ENCODE assay signal across 25 cellular contexts in genomic region chr10:122386514-122386913, GRCh38. TPM values are rescaled to one million over a fixed set of nuclear protein-coding genes. Genes with fewer than 3 reads are reported as not detected.
DNase-seq lines count a peak whose midpoint lies in the region; ATAC-seq, FAIRE-seq and TF ChIP-seq lines count a peak whose summit lies in the region.
"Had no signal": no experiment of that assay in that cellular context is flagged by ENCODE, and none has a peak within 500 bp of the region (broad histone marks: within the 10 kb centered on the region; RNA-seq: fewer than 3 reads in every experiment).

No MANE protein-coding gene starts in this region.

- H2AFZ ChIP-seq in HepG2 (ENCODE audit: low read length), result no peak overlapping the region
- H2AFZ ChIP-seq: GM23248 had no signal

- TF ChIP-seq CTCF in left ventricle myocardium inferior (IDR thresholded peaks at IDR 0.05; ENCODE audit: borderline replicate concordance) (no peak), heart left ventricle (IDR thresholded peaks at IDR 0.05) (no peak), HepG2 (CRISPR knock-in tag; IDR thresholded peaks at IDR 0.05) (no peak)

- TF ChIP-seq EP300 in HepG2 (IDR thresholded peaks at IDR 0.05; ENCODE audit: low read depth in 2 of 2, low read length in 2 of 2) (no peak; a peak in 1 of 4 replicates), HepG2 (CRISPR knock-in tag; IDR thresholded peaks at IDR 0.05; ENCODE audit: borderline replicate concordance) (no peak)

- H3K36me3 ChIP-seq in left ventricle myocardium inferior (no peaks in the 10 kb centered on the region), heart left ventricle (peaks cover 0 to 5% (median 0%) of the 10 kb centered on the region in 9 donors), endocrine pancreas (ENCODE audit: control insufficient read depth, insufficient read depth, low read length) (peaks cover 6% of the 10 kb centered on the region), HepG2 (replicated peaks in 1 of 2; ENCODE audit: control insufficient read depth in 1 of 2, insufficient read depth in 2 of 2, low read length in 2 of 2) (peaks cover 1 to 8% of the 10 kb centered on the region in 2 experiments), small intestine (ENCODE audit: control insufficient read depth in 2 of 2, insufficient read depth in 2 of 2, low read length in 2 of 2) (no peaks in the 10 kb centered on the region), MG63 (no peaks in the 10 kb centered on the region; the same call in 1 of the 2 replicates)
- H3K36me3 ChIP-seq: BE2C had no signal

- peaks cover 9% of the 10 kb centered on the region; the same call in 1 of the 2 replicates for H4K20me1 ChIP-seq in HepG2 (ENCODE audit: insufficient read depth, low read length)

- H3K79me2 ChIP-seq in HepG2 (ENCODE audit: insufficient read depth, low read length), result peaks cover 93% of the 10 kb centered on the region

- H3K4me2 ChIP-seq in HepG2 (ENCODE audit: low read depth, low read length), result peak overlapping the region; percentile 54

- peaks cover 4% of the 10 kb centered on the region for H3K9me3 ChIP-seq in left ventricle myocardium inferior (replicated peaks)
- H3K9me3 ChIP-seq in heart left ventricle, result no peaks in the 10 kb centered on the region
- no peaks in the 10 kb centered on the region for H3K9me3 ChIP-seq in endocrine pancreas (ENCODE audit: control insufficient read depth, low read length)
- H3K9me3 ChIP-seq in HepG2 (ENCODE audit: low read length), result no peaks in the 10 kb centered on the region
- no peaks in the 10 kb centered on the region for H3K9me3 ChIP-seq in small intestine (ENCODE audit: control insufficient read depth, low read depth)
- H3K9me3 ChIP-seq in MG63, result no peaks in the 10 kb centered on the region
- H3K9me3 ChIP-seq: BE2C had no signal

- H3K27me3 ChIP-seq in left ventricle myocardium inferior (ENCODE audit: low read depth), result no peaks in the 10 kb centered on the region
- H3K27me3 ChIP-seq in heart left ventricle, result no peaks in the 10 kb centered on the region
- no peaks in the 10 kb centered on the region for H3K27me3 ChIP-seq in endocrine pancreas (ENCODE audit: control insufficient read depth, insufficient read depth, low read length)
- no peaks in the 10 kb centered on the region for H3K27me3 ChIP-seq in HepG2 (ENCODE audit: control insufficient read depth in 1 of 2, insufficient read depth in 2 of 2, low read length in 2 of 2)
- H3K27me3 ChIP-seq in small intestine (ENCODE audit: control insufficient read depth in 2 of 2, insufficient read depth in 2 of 2, low read length in 2 of 2), result no peaks in the 10 kb centered on the region
- H3K27me3 ChIP-seq in MG63, result no peaks in the 10 kb centered on the region
- H3K27me3 ChIP-seq: BE2C had no signal

- TF ChIP-seq RAD21 in HepG2 (CRISPR knock-in tag; IDR thresholded peaks at IDR 0.05), result no peak

- in situ Hi-C loops in HepG2 (cut with HindIII; ENCODE audit: extremely low pct_ligation_motif_present, low pct_unique_long_range_greater_than_20kb), result no loop called here
- in situ Hi-C loops in G401 (cut with HindIII; ENCODE audit: low sequenced_read_pairs), result no loop called here

- no peak overlapping the region for H3K9ac ChIP-seq in endocrine pancreas (ENCODE audit: control insufficient read depth, insufficient read depth, low read length)
- H3K9ac ChIP-seq in HepG2 (ENCODE audit: insufficient read depth, low read depth, low read length), result no peak overlapping the region
- H3K9ac ChIP-seq: GM23248 had no signal

- DNase-seq in left ventricle myocardium inferior (no peak), heart left ventricle (no peak), HepG2 (ENCODE audit: low spot score) (no peak), small intestine (no peak), MG63 (no peak), G401 (ENCODE audit: low spot score) (no peak)
- DNase-seq: ACHN, BE2C, Calu3, DMS79 treated with DMSO at 0.1 percent for 48 hours, GM23248, H7, Karpas-422, NCI-H1092 treated with DMSO at 0.1 percent for 48 hours, NCI-H1436, NCI-H187, NCI-H2081 treated with DMSO at 0.1 percent for 48 hours, NCI-H2171, NCI-H226, NCI-H510A, NCI-H69 had no signal

- intact Hi-C loops in left ventricle myocardium inferior (cut with micrococcal nuclease) (no loop called here), heart left ventricle (cut with DNase I) (loop anchor here in 1 of 10 donors (5.0 kb wide), 1 partner anchor 36 kb away; no protein-coding TSS in a partner anchor), HepG2 (cut with micrococcal nuclease; ENCODE audit: unreplicated experiment) (no loop called here)

- POLR2A ChIA-PET in HepG2 (lab: Yijun Ruan, JAX), result interaction anchor here (1.1 to 1.6 kb wide), 3 partner anchors 12 to 76 kb away, joined by 3 to 10 read pairs (median 7); partner anchors contain the start of gene PLEKHA1

- H3K4me3 ChIP-seq in left ventricle myocardium inferior (no peak overlapping the region), heart left ventricle (no peak overlapping the region), endocrine pancreas (ENCODE audit: control insufficient read depth, insufficient read depth, low read length) (peak overlapping the region; percentile 22), HepG2 (replicated peaks in 1 of 3; ENCODE audit: insufficient read depth in 1 of 3, low read depth in 2 of 3, low read length in 3 of 3) (peak overlapping the region in 1 of 3 experiments; percentile 22; a peak in 1 of 6 replicates), small intestine (ENCODE audit: low read depth in 1 of 2, low read length in 2 of 2) (no peak overlapping the region), MG63 (no peak overlapping the region)
- H3K4me3 ChIP-seq: GM23248 had no signal

- no peak for FAIRE-seq in HepG2 (lab: Jason Lieb, UNC)
- FAIRE-seq in small intestine (lab: Jason Lieb, UNC), result no peak
- FAIRE-seq: GM19239 had no signal

- BruUV-seq in HepG2 (replicated peaks; lab: Mats Ljungman, UMichigan), result no TSS peak

- peak overlapping the region; percentile 2 for H3K27ac ChIP-seq in left ventricle myocardium inferior (replicated peaks)
- peak overlapping the region in 2 of 12 donors; percentile 17 to 24 for H3K27ac ChIP-seq in heart left ventricle
- peak overlapping the region; percentile 45 for H3K27ac ChIP-seq in HepG2 (ENCODE audit: extremely low read length, insufficient read depth, low read length)
- H3K27ac ChIP-seq in small intestine (ENCODE audit: low read depth in 1 of 2, low read length in 1 of 2), result no peak overlapping the region
- H3K27ac ChIP-seq: 22Rv1, GM23248 had no signal

- TF ChIP-seq POLR2A in heart left ventricle (IDR thresholded peaks at IDR 0.05), result no peak
- TF ChIP-seq POLR2A in HepG2 (IDR thresholded peaks at IDR 0.05; ENCODE audit: insufficient read depth in 1 of 2, low read depth in 2 of 2, low read length in 2 of 2), result no peak

- H3K4me1 ChIP-seq in left ventricle myocardium inferior (peaks cover 45% of the 10 kb centered on the region), heart left ventricle (peaks cover 0 to 40% (median 14%) of the 10 kb centered on the region in 12 donors), endocrine pancreas (ENCODE audit: control insufficient read depth, insufficient read depth, low read length) (peaks cover 6% of the 10 kb centered on the region), HepG2 (ENCODE audit: insufficient read depth, low read length) (peaks cover 57% of the 10 kb centered on the region), small intestine (ENCODE audit: control insufficient read depth in 2 of 2, insufficient read depth in 1 of 2, low read depth in 1 of 2, low read length in 1 of 2) (no peaks in the 10 kb centered on the region)
- H3K4me1 ChIP-seq: BE2C had no signal

- ATAC-seq in heart left ventricle (no peak), HepG2 (no peak), GM21825 (IDR thresholded peaks at IDR 0.05; ENCODE audit: unreplicated experiment) (no peak)

- 49 to 67% (median 56%) methylated on average over 2 of the region's 2 CpGs for WGBS in heart left ventricle, 4 donors
- WGBS in HepG2 (ENCODE audit: low lambda C conversion rate), result 5% methylated on average over 2 of the region's 2 CpGs
- 33 to 45% (median 43%) methylated on average over 2 of the region's 2 CpGs for WGBS in small intestine, 3 donors

- CTCF ChIA-PET in HepG2 (lab: Yijun Ruan, JAX; ENCODE audit: low intra/inter-chr PET ratio, low total read pairs), result no interaction called here

TF ChIP-seq in HepG2, 621 proteins besides CTCF, POLR2A, EP300 and RAD21 (continues in another document):
- TF ChIP-seq ZNF883 (CRISPR knock-in tag; IDR thresholded peaks at IDR 0.05; ENCODE audit: not compliant biosample characterization) (no peak), SUZ12 (IDR thresholded peaks at IDR 0.05; ENCODE audit: low read depth, low read length) (no peak)

RNA-seq across cellular contexts. Expression of gene PLEKHA1, which starts 12.0 kb away (rescaled TPM):
- total RNA-seq in left ventricle myocardium inferior (50.4 TPM), heart left ventricle (10 to 100 TPM; 32.3 to 70.6 (median 44.7) TPM), HepG2 (2016; rRNA removed; fragmentation: Illumina TruSeq; extraction: Trizol) (30.8 and 32.2 TPM in 2 replicates)
- polyA plus RNA-seq in heart left ventricle (10 to 100 TPM; 14.1 to 38.5 TPM), HepG2 (2011; rRNA removed) (48.6 and 53.3 TPM in 2 replicates), small intestine (10 to 100 TPM; 15.4 to 25.5 (median 21.9) TPM)
- total RNA-seq in HepG2 (2016; cell fraction: cytosol; rRNA removed; fragmentation: Illumina TruSeq; extraction: Trizol; ENCODE audit: low read depth), result 30.5 and 35.2 TPM in 2 replicates
- 31.2 and 31.8 TPM in 2 replicates for total RNA-seq in HepG2 (2016; cell fraction: insoluble cytoplasmic fraction; rRNA removed; fragmentation: Illumina TruSeq; extraction: Trizol)
- total RNA-seq in HepG2 (2016; cell fraction: membrane; rRNA removed; fragmentation: Illumina TruSeq; extraction: Trizol), result 30.6 and 31.8 TPM in 2 replicates
- 49.0 and 52.5 TPM in 2 replicates for total RNA-seq in HepG2 (2016; cell fraction: nucleus; rRNA removed; fragmentation: Illumina TruSeq; extraction: Trizol)
- polyA plus RNA-seq in HepG2 (2011; cell fraction: cytosol; rRNA removed), result 22.6 and 33.2 TPM in 2 replicates
- polyA plus RNA-seq in HepG2 (2011; cell fraction: nucleus; rRNA removed), result 69.6 and 81.2 TPM in 2 replicates
- polyA plus RNA-seq in HepG2 (2012), result 47.9 and 50.2 TPM in 2 replicates
- 2.8 and 3.5 TPM in 2 replicates for polyA plus RNA-seq in HepG2 (2016; cell fraction: cytosol; fragmentation: Illumina TruSeq; extraction: Trizol; ENCODE audit: low read depth)
- 26.3 and 29.3 TPM in 2 replicates for polyA plus RNA-seq in HepG2 (2016; cell fraction: insoluble cytoplasmic fraction; fragmentation: Illumina TruSeq; extraction: Trizol; ENCODE audit: low read depth)
- polyA plus RNA-seq in HepG2 (2016; cell fraction: membrane; fragmentation: Illumina TruSeq; extraction: Trizol; ENCODE audit: low read depth), result 8.7 and 10.2 TPM in 2 replicates
- 65.7 and 69.7 TPM in 2 replicates for polyA plus RNA-seq in HepG2 (2016; cell fraction: nucleus; fragmentation: Illumina TruSeq; extraction: Trizol; ENCODE audit: insufficient read depth, low read depth)
- polyA minus RNA-seq in HepG2 (2011; rRNA and poly(A)+ RNA removed; ENCODE audit: low replicate concordance), result 15.3 and 18.9 TPM in 2 replicates
- polyA minus RNA-seq in HepG2 (2011; cell fraction: cytosol; rRNA and poly(A)+ RNA removed), result 28.0 and 35.3 TPM in 2 replicates
- polyA minus RNA-seq in HepG2 (2011; cell fraction: nucleus; rRNA and poly(A)+ RNA removed), result 157 and 207 TPM in 2 replicates
- total RNA-seq in MG63 (2014; rRNA removed; shearing (Covaris generic); ENCODE audit: low replicate concordance), result 13.2 and 16.0 TPM in 2 replicates
- total RNA-seq in G401 (2014; rRNA removed; shearing (Covaris generic)), result 10.9 and 21.3 TPM in 2 replicates

Comparison
In these comparisons a context has a peak if more than half of its experiments do, and no peak if none do; other contexts are left out.
1. H3K27ac ChIP-seq: peak in left ventricle myocardium inferior (single experiment) and HepG2 (single experiment); none in small intestine (0 of 2).